ENCODE assay signal across 1 cellular context in genomic region chr4:76969941-76970529, GRCh38.
TF ChIP-seq lines count a peak whose summit lies in the region.

No MANE protein-coding gene starts in this region.

TF ChIP-seq in H1, 55 proteins besides CTCF, POLR2A, EP300 and RAD21:
- TF ChIP-seq SUZ12 (IDR thresholded peaks at IDR 0.05; ENCODE audit: low read length) (no peak), TBP (IDR thresholded peaks at IDR 0.05; ENCODE audit: low read depth, low read length) (no peak), CEBPB (IDR thresholded peaks at IDR 0.05; ENCODE audit: low read depth, low read length) (no peak), CHD1 (IDR thresholded peaks at IDR 0.05; ENCODE audit: low read depth, low read length) (no peak), CBX5 (IDR thresholded peaks at IDR 0.05; ENCODE audit: low read depth, low read length) (no peak), POU5F1 (IDR thresholded peaks at IDR 0.05; ENCODE audit: low read depth, low read length) (no peak), HDAC6 (IDR thresholded peaks at IDR 0.05; ENCODE audit: low read depth, low read length) (no peak), NRF1 (IDR thresholded peaks at IDR 0.05; ENCODE audit: low read depth, low read length) (no peak), CHD7 (IDR thresholded peaks at IDR 0.05; ENCODE audit: insufficient replicate concordance, low read length) (peak; percentile 51), CHD2 (IDR thresholded peaks at IDR 0.05; ENCODE audit: low read length) (no peak), CREB1 (IDR thresholded peaks at IDR 0.05) (no peak), TEAD4 (IDR thresholded peaks at IDR 0.05; ENCODE audit: low read depth, low read length) (0 out of 2 replicates have a peak, but pooled peaks have one; percentile 27), ATF2 (IDR thresholded peaks at IDR 0.05; ENCODE audit: low read length) (0 out of 2 replicates have a peak, but pooled peaks have one; percentile 42), CBX8 (IDR thresholded peaks at IDR 0.05; ENCODE audit: borderline replicate concordance, low read depth, low read length) (no peak), KDM1A (IDR thresholded peaks at IDR 0.05; ENCODE audit: borderline replicate concordance, low read length) (no peak), SP1 (IDR thresholded peaks at IDR 0.05; ENCODE audit: low read depth, low read length) (no peak), ZNF274 (IDR thresholded peaks at IDR 0.05; ENCODE audit: borderline replicate concordance, extremely low read depth, low read length) (no peak), CTBP2 (IDR thresholded peaks at IDR 0.05; ENCODE audit: borderline replicate concordance, insufficient read depth, insufficient read length, low read length) (no peak), HDAC2 (IDR thresholded peaks at IDR 0.05; ENCODE audit: borderline replicate concordance in 1 of 2, low read depth in 2 of 2, low read length in 2 of 2) (0 out of 4 replicates have a peak, but pooled peaks of 1 of the 2 experiments have one; percentile 39), YY1 (IDR thresholded peaks at IDR 0.05; ENCODE audit: low read depth, low read length) (0 out of 2 replicates have a peak, but pooled peaks have one; percentile 33), KDM4A (IDR thresholded peaks at IDR 0.05; ENCODE audit: low read depth, low read length, severe bottlenecking) (no peak)
TF ChIP-seq in H1: peak in this region for 5.
